8 cellular contexts compared by ENCODE assay signal in the genomic region with DNA sequence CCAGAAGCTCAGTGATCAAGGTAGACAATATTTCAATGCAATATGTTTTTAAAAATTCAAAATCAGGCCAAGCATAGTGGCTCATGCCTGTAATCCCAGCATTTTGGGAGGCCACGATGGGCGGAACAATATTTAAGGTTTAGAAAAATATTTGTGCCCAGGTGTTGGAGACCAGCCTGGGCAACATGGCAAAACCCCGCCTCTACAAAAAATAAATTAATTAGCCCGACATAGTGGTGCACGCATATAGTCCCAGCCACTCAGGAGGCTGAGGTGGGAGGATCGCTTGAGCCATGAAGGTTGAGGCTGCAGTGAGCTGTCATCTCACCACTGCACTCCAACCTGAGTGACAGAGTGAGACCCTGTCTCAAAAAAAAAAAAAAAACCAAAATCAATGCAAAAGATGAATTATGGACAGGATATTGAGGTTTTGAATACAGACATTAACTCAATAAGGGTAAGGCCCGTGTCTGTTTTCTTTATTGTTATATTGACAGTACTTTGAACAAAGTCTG. TPM values are rescaled to one million over a fixed set of nuclear protein-coding genes. Genes with fewer than 3 reads are reported as not detected.
DNase-seq lines count a peak whose midpoint lies in the region; ATAC-seq and TF ChIP-seq lines count a peak whose summit lies in the region.

No MANE protein-coding gene starts in this region.

- intact Hi-C loops in HCT116 (cut with micrococcal nuclease): no loop called here

- TF ChIP-seq CTCF in HCT116 (IDR thresholded peaks at IDR 0.05 in 2 of 3, conservative IDR thresholded peaks at IDR 0.05 in 1 of 3; ENCODE audit: borderline replicate concordance in 1 of 3, insufficient read depth in 1 of 3, low read depth in 2 of 3, low read length in 2 of 3): no peak
- no peak for TF ChIP-seq CTCF in gastroesophageal sphincter (IDR thresholded peaks at IDR 0.05)
- no peak for TF ChIP-seq CTCF in smooth muscle cell (IDR thresholded peaks at IDR 0.05; ENCODE audit: borderline replicate concordance, insufficient read depth, poor library complexity, severe bottlenecking)

- no peak for TF ChIP-seq RAD21 in HCT116 (IDR thresholded peaks at IDR 0.05; ENCODE audit: low read depth)

- peak overlapping the region; percentile 98 for H3K27ac Mint-ChIP-seq in activated CD4-positive, alpha-beta memory T cell treated with anti-CD3 and anti-CD28 coated beads, Interleukin-2, amount 10 ng/mL, durations not matched to agents 7 days and 5 days

- H3K36me3 Mint-ChIP-seq in activated CD4-positive, alpha-beta memory T cell treated with anti-CD3 and anti-CD28 coated beads, Interleukin-2, amount 10 ng/mL, durations not matched to agents 7 days and 5 days (ENCODE audit: low read depth): peaks cover 84% of the 10 kb centered on the region

- no peak for TF ChIP-seq EP300 in gastroesophageal sphincter (IDR thresholded peaks at IDR 0.05)

- no peaks in the 10 kb centered on the region for H4K20me1 ChIP-seq in HCT116 (ENCODE audit: insufficient read depth)
- no peaks in the 10 kb centered on the region for H4K20me1 ChIP-seq in smooth muscle cell (ENCODE audit: low read depth)

- H3K4me1 ChIP-seq in HCT116 (ENCODE audit: control insufficient read depth in 1 of 2, insufficient read depth in 2 of 2, low read length in 2 of 2): peaks cover 7 to 14% of the 10 kb centered on the region in 2 experiments; a peak in 3 of 4 replicates
- peaks cover 0 to 44% (median 0%) of the 10 kb centered on the region in 3 donors for H3K4me1 ChIP-seq in gastroesophageal sphincter
- H3K4me1 ChIP-seq in smooth muscle cell (ENCODE audit: low read depth): peaks cover 3% of the 10 kb centered on the region

- peaks cover 62% of the 10 kb centered on the region for H3K4me1 Mint-ChIP-seq in activated CD4-positive, alpha-beta memory T cell treated with anti-CD3 and anti-CD28 coated beads, Interleukin-2, amount 10 ng/mL, durations not matched to agents 7 days and 5 days

- POLR2A ChIA-PET in HCT116 (lab: Charles Lee): interaction anchor here (1.4 kb wide), 1 partner anchor 21 kb away, joined by 7 read pairs; a partner anchor contains a TSS
- POLR2A ChIA-PET in activated CD4-positive, alpha-beta memory T cell treated with anti-CD3 and anti-CD28 coated beads, Interleukin-2, amount 10 ng/mL, durations not matched to agents 7 days and 5 days (lab: Charles Lee): interaction anchor here (1.0 to 3.1 kb wide), 21 partner anchors 9 to 423 kb away, joined by 3 to 50 read pairs (median 5); a partner anchor contains a TSS

- DNase-seq in HCT116 (ENCODE audit: low read depth, low spot score) (no peak), smooth muscle cell (lab: John Stamatoyannopoulos, UW; ENCODE audit: unreplicated experiment) (no peak), DMS 273 (lab: John Stamatoyannopoulos, UW; ENCODE audit: unreplicated experiment) (no peak), GM19238 (ENCODE audit: insufficient read length, low spot score) (no peak)
- no peak for DNase-seq in activated CD4-positive, alpha-beta memory T cell treated with anti-CD3 and anti-CD28 coated beads, Interleukin-2, amount 10 ng/mL, durations not matched to agents 7 days and 5 days

- H3K27me3 ChIP-seq in HCT116 (ENCODE audit: insufficient read depth, low read length): no peaks in the 10 kb centered on the region
- H3K27me3 ChIP-seq in gastroesophageal sphincter: no peaks in the 10 kb centered on the region
- H3K27me3 ChIP-seq in smooth muscle cell (ENCODE audit: low read depth): no peaks in the 10 kb centered on the region

- H2AFZ ChIP-seq in HCT116 (ENCODE audit: low read depth, low read length, poor library complexity, severe bottlenecking) (no peak overlapping the region), smooth muscle cell (ENCODE audit: low read depth) (no peak overlapping the region)

- H3K9me3 ChIP-seq in HCT116 (ENCODE audit: control insufficient read depth in 1 of 2, insufficient read depth in 1 of 2, low read depth in 1 of 2, low read length in 2 of 2) (no peaks in the 10 kb centered on the region; a peak in 1 of 4 replicates), gastroesophageal sphincter (no peaks in the 10 kb centered on the region), smooth muscle cell (replicated peaks; ENCODE audit: low read depth) (no peaks in the 10 kb centered on the region)

- peak overlapping the region; percentile 95 for H3K4me3 Mint-ChIP-seq in activated CD4-positive, alpha-beta memory T cell treated with anti-CD3 and anti-CD28 coated beads, Interleukin-2, amount 10 ng/mL, durations not matched to agents 7 days and 5 days

- H3K9me2 ChIP-seq in HCT116 (ENCODE audit: insufficient read depth): no peaks in the 10 kb centered on the region

- CTCF ChIA-PET in HCT116 (lab: Charles Lee): no interaction called here
- CTCF ChIA-PET in activated CD4-positive, alpha-beta memory T cell treated with anti-CD3 and anti-CD28 coated beads, Interleukin-2, amount 10 ng/mL, durations not matched to agents 7 days and 5 days (lab: Charles Lee): interaction anchor here (1.3 to 3.6 kb wide), 4 partner anchors 21 to 288 kb away, joined by 3 to 19 read pairs (median 4); a partner anchor contains a TSS

- H3K4me3 ChIP-seq in HCT116 (replicated peaks in 1 of 2; ENCODE audit: low read depth in 1 of 2, low read length in 2 of 2) (peak overlapping the region in 1 of 2 experiments; percentile 78; a peak in 3 of 4 replicates), gastroesophageal sphincter (peak overlapping the region in 1 of 2 donors; percentile 86), smooth muscle cell (peak overlapping the region; percentile 85)

- WGBS in gastroesophageal sphincter (ENCODE audit: low coverage in 1 of 2), 2 donors: 70 to 93% methylated on average over 5 to 7 of the region's 7 CpGs
- WGBS in smooth muscle cell (ENCODE audit: low lambda C conversion rate): 97% methylated on average over 7 of the region's 7 CpGs

- peaks cover 26% of the 10 kb centered on the region for H3K79me2 ChIP-seq in HCT116 (ENCODE audit: insufficient read depth, low read length)
- no peaks in the 10 kb centered on the region for H3K79me2 ChIP-seq in smooth muscle cell (ENCODE audit: low read depth)

- H3K9ac ChIP-seq in HCT116 (ENCODE audit: low read length) (no peak overlapping the region), smooth muscle cell (ENCODE audit: low read depth) (no peak overlapping the region)

- H3K36me3 ChIP-seq in HCT116 (ENCODE audit: control insufficient read depth in 1 of 2, insufficient read depth in 2 of 2, low read length in 2 of 2): peaks cover 3 to 15% of the 10 kb centered on the region in 2 experiments; a peak in 2 of 4 replicates
- peaks cover 0 to 14% of the 10 kb centered on the region in 2 donors for H3K36me3 ChIP-seq in gastroesophageal sphincter
- no peaks in the 10 kb centered on the region for H3K36me3 ChIP-seq in smooth muscle cell (ENCODE audit: low read depth)

- no peaks in the 10 kb centered on the region for H3F3A ChIP-seq in smooth muscle cell (ENCODE audit: low read depth)

- no TSS peak for BruUV-seq in HCT116 (replicated peaks; lab: Mats Ljungman, UMichigan)

- no peaks in the 10 kb centered on the region for H3K27me3 Mint-ChIP-seq in activated CD4-positive, alpha-beta memory T cell treated with anti-CD3 and anti-CD28 coated beads, Interleukin-2, amount 10 ng/mL, durations not matched to agents 7 days and 5 days

- TF ChIP-seq POLR2A in HCT116 (IDR thresholded peaks at IDR 0.05; ENCODE audit: borderline replicate concordance, extremely low read depth, insufficient read depth, insufficient read length) (no peak), gastroesophageal sphincter (IDR thresholded peaks at IDR 0.05) (no peak)

- RAD21 ChIA-PET in HCT116 (lab: Charles Lee; ENCODE audit: low non-redundant PET in 1 of 2, low total read pairs in 2 of 2, uncharacterized antibody in 2 of 2, unreplicated experiment in 2 of 2): no interaction called here

- peaks cover 12% of the 10 kb centered on the region for H3K9me3 Mint-ChIP-seq in activated CD4-positive, alpha-beta memory T cell treated with anti-CD3 and anti-CD28 coated beads, Interleukin-2, amount 10 ng/mL, durations not matched to agents 7 days and 5 days

- H3K4me2 ChIP-seq in HCT116 (ENCODE audit: low read length) (peak overlapping the region; percentile 90), smooth muscle cell (peak overlapping the region; percentile 90)

- no peak for ATAC-seq in HCT116
- ATAC-seq in gastroesophageal sphincter: no peak
- ATAC-seq in HG03095 (IDR thresholded peaks at IDR 0.05; ENCODE audit: unreplicated experiment): no peak
- no peak for ATAC-seq in HG03135 (IDR thresholded peaks at IDR 0.05; ENCODE audit: unreplicated experiment)

- H3K27ac ChIP-seq in HCT116 (ENCODE audit: low read depth, low read length) (peak overlapping the region; percentile 66; the same call in 1 of the 2 replicates), gastroesophageal sphincter (peak overlapping the region in 3 of 4 donors; percentile 88 to 96 (median 93)), smooth muscle cell (ENCODE audit: low read depth) (no peak overlapping the region)

TF ChIP-seq in HCT116, 20 proteins besides CTCF, POLR2A, EP300 and RAD21 (continues in another document):
- no peak for TF ChIP-seq TCF7L2 (IDR thresholded peaks at IDR 0.05; ENCODE audit: borderline replicate concordance, extremely low read depth, insufficient read depth, insufficient read length)
- TF ChIP-seq SRF (IDR thresholded peaks at IDR 0.05; ENCODE audit: low read depth): no peak
- TF ChIP-seq SP1 (IDR thresholded peaks at IDR 0.05; ENCODE audit: low read depth): no peak
- no peak for TF ChIP-seq EGR1 (IDR thresholded peaks at IDR 0.05; ENCODE audit: low read depth)

RNA-seq across cellular contexts. Expression of a gene that starts 0.9 kb away (rescaled TPM):
- total RNA-seq in HCT116 (2021; ENCODE audit: unreplicated experiment): 11.1 TPM
- 2.4 and 3.6 TPM in 2 replicates for polyA plus RNA-seq in HCT116 (2012)
- total RNA-seq in activated CD4-positive, alpha-beta memory T cell treated with anti-CD3 and anti-CD28 coated beads, Interleukin-2, amount 10 ng/mL, durations not matched to agents 7 days and 5 days: 10 to 100 TPM; 44.0 to 45.1 TPM
- total RNA-seq in gastroesophageal sphincter: 10 to 100 TPM; 14.9 to 30.0 (median 27.3) TPM
- total RNA-seq in smooth muscle cell: 5.7 and 7.7 TPM in 2 replicates
- 2.2 and 4.9 TPM in 2 replicates for polyA plus RNA-seq in smooth muscle cell

RNA-seq across cellular contexts. Expression of a gene that starts 21.0 kb away (rescaled TPM):
- total RNA-seq in HCT116 (2021; ENCODE audit: unreplicated experiment): 3.6 TPM
- polyA plus RNA-seq in HCT116 (2012): 1.5 and 2.1 TPM in 2 replicates
- 10 to 100 TPM; 69.8 to 71.6 TPM for total RNA-seq in activated CD4-positive, alpha-beta memory T cell treated with anti-CD3 and anti-CD28 coated beads, Interleukin-2, amount 10 ng/mL, durations not matched to agents 7 days and 5 days
- 10 to 100 TPM; 10.3 to 16.5 (median 15.2) TPM for total RNA-seq in gastroesophageal sphincter
- total RNA-seq in smooth muscle cell: 0.36 and 1.2 TPM in 2 replicates
- 0.79 and 1.8 TPM in 2 replicates for polyA plus RNA-seq in smooth muscle cell

RNA-seq across cellular contexts. Expression of a gene that starts 35.6 kb away (rescaled TPM):
- total RNA-seq in HCT116 (2021; ENCODE audit: unreplicated experiment) (not detected), gastroesophageal sphincter (not detected), smooth muscle cell (not detected in 2 replicates)
- not detected in 2 replicates for polyA plus RNA-seq in HCT116 (2012)
- total RNA-seq in activated CD4-positive, alpha-beta memory T cell treated with anti-CD3 and anti-CD28 coated beads, Interleukin-2, amount 10 ng/mL, durations not matched to agents 7 days and 5 days: under 1 TPM in 1 of 2 experiments, not detected in 1; 0.15 TPM
- polyA plus RNA-seq in smooth muscle cell: not detected in 2 replicates

Comparison
In these comparisons a context has a peak if more than half of its experiments do, and no peak if none do; other contexts are left out.
1. RNA of a gene that starts 21.0 kb away (total RNA-seq): 69.8 to 71.6 TPM in activated CD4-positive, alpha-beta memory T cell treated with anti-CD3 and anti-CD28 coated beads, Interleukin-2, amount 10 ng/mL, durations not matched to agents 7 days and 5 days; 10.3 to 16.5 TPM in gastroesophageal sphincter, 3.6 TPM in HCT116 (single experiment) and 0.36 to 1.2 TPM in smooth muscle cell; every median in the first group is over 4 times any median in the second.